In the genomic region with DNA sequence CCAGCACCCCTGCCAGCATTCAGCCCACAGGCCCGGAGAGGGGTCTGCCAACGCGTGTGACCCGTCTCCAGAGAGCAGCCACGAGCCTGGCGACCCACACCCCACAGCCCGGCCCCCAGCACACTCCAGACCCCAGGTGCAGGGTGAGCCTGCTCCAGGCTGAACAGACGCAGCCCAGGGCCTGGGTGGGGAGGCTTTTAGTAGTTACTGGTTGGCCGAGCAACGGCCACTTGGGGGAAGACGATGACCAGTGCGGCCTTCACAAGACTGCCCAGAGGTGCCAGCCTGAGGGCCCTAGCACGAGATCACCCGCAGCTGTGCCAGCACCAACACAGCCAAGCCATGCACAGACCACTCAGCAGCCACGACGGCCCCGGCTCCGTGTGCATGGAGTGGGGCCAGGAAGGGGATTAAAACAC, we compare ENCODE assay signal across 1 cellular context.
TF ChIP-seq lines count a peak whose summit lies in the region.

No MANE protein-coding gene starts in this region.

TF ChIP-seq in GM23338, 12 proteins besides CTCF, POLR2A, EP300 and RAD21 (continued from another document):
- TF ChIP-seq, protein P1, sequence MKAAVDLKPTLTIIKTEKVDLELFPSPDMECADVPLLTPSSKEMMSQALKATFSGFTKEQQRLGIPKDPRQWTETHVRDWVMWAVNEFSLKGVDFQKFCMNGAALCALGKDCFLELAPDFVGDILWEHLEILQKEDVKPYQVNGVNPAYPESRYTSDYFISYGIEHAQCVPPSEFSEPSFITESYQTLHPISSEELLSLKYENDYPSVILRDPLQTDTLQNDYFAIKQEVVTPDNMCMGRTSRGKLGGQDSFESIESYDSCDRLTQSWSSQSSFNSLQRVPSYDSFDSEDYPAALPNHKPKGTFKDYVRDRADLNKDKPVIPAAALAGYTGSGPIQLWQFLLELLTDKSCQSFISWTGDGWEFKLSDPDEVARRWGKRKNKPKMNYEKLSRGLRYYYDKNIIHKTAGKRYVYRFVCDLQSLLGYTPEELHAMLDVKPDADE (IDR thresholded peaks at IDR 0.05) = no peak
- TF ChIP-seq, protein P2, sequence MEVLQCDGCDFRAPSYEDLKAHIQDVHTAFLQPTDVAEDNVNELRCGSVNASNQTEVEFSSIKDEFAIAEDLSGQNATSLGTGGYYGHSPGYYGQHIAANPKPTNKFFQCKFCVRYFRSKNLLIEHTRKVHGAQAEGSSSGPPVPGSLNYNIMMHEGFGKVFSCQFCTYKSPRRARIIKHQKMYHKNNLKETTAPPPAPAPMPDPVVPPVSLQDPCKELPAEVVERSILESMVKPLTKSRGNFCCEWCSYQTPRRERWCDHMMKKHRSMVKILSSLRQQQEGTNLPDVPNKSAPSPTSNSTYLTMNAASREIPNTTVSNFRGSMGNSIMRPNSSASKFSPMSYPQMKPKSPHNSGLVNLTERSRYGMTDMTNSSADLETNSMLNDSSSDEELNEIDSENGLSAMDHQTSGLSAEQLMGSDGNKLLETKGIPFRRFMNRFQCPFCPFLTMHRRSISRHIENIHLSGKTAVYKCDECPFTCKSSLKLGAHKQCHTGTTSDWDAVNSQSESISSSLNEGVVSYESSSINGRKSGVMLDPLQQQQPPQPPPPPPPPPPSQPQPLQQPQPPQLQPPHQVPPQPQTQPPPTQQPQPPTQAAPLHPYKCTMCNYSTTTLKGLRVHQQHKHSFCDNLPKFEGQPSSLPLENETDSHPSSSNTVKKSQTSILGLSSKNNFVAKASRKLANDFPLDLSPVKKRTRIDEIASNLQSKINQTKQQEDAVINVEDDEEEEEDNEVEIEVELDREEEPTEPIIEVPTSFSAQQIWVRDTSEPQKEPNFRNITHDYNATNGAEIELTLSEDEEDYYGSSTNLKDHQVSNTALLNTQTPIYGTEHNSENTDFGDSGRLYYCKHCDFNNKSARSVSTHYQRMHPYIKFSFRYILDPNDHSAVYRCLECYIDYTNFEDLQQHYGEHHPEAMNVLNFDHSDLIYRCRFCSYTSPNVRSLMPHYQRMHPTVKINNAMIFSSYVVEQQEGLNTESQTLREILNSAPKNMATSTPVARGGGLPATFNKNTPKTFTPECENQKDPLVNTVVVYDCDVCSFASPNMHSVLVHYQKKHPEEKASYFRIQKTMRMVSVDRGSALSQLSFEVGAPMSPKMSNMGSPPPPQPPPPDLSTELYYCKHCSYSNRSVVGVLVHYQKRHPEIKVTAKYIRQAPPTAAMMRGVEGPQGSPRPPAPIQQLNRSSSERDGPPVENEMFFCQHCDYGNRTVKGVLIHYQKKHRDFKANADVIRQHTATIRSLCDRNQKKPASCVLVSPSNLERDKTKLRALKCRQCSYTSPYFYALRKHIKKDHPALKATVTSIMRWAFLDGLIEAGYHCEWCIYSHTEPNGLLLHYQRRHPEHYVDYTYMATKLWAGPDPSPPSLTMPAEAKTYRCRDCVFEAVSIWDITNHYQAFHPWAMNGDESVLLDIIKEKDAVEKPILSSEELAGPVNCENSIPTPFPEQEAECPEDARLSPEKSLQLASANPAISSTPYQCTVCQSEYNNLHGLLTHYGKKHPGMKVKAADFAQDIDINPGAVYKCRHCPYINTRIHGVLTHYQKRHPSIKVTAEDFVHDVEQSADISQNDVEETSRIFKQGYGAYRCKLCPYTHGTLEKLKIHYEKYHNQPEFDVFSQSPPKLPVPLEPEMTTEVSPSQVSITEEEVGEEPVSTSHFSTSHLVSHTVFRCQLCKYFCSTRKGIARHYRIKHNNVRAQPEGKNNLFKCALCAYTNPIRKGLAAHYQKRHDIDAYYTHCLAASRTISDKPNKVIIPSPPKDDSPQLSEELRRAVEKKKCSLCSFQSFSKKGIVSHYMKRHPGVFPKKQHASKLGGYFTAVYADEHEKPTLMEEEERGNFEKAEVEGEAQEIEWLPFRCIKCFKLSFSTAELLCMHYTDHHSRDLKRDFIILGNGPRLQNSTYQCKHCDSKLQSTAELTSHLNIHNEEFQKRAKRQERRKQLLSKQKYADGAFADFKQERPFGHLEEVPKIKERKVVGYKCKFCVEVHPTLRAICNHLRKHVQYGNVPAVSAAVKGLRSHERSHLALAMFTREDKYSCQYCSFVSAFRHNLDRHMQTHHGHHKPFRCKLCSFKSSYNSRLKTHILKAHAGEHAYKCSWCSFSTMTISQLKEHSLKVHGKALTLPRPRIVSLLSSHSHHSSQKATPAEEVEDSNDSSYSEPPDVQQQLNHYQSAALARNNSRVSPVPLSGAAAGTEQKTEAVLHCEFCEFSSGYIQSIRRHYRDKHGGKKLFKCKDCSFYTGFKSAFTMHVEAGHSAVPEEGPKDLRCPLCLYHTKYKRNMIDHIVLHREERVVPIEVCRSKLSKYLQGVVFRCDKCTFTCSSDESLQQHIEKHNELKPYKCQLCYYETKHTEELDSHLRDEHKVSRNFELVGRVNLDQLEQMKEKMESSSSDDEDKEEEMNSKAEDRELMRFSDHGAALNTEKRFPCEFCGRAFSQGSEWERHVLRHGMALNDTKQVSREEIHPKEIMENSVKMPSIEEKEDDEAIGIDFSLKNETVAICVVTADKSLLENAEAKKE (CRISPR knock-in tag; IDR thresholded peaks at IDR 0.05) = no peak
- TF ChIP-seq NANOG (IDR thresholded peaks at IDR 0.05; ENCODE audit: borderline replicate concordance) = no peak
